8 cellular contexts compared by ENCODE assay signal in the genomic region with DNA sequence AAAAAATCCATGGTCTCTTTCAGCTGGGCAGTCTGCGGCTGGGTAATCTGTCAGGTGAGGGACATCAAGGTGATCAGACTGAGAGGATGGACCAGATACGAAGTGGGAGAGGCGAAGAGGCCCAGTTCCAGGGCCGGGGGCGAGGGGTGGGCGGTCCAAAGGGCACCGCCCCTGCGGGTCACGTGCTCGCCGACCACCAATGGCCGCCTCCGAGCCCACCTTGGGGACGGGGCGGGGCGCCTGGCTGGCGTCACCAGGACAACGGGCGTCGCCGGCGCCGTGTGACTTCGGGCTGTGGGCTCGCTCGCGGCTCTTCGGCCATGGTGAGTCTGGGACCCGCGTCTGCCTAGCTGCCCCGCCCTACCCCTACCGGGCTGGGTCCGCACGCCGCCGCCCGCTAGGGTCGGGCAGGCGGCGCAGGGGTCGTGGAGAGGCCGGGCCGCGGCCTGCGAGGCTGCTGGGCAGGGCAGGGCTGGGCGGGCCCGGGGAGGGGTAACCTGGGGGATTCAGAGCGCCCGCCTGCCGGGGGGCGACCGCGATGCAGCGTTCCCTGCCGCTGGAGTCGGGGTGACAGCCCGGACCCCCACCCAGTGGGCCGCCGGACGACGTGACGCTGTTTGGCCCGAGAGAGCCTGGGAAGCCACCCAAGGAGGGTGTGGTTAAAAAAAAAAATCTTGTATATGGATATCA. TPM values are rescaled to one million over a fixed set of nuclear protein-coding genes. Genes with fewer than 3 reads are reported as not detected.
DNase-seq lines count a peak whose midpoint lies in the region; ATAC-seq lines count a peak whose summit lies in the region.

A gene with protein sequence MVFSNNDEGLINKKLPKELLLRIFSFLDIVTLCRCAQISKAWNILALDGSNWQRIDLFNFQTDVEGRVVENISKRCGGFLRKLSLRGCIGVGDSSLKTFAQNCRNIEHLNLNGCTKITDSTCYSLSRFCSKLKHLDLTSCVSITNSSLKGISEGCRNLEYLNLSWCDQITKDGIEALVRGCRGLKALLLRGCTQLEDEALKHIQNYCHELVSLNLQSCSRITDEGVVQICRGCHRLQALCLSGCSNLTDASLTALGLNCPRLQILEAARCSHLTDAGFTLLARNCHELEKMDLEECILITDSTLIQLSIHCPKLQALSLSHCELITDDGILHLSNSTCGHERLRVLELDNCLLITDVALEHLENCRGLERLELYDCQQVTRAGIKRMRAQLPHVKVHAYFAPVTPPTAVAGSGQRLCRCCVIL (plus strand): TSS at position 250 of the 690 bp plus-strand sequence. CDS start 71 bp downstream, at position 321.

- intact Hi-C loops in Right ventricle myocardium inferior (cut with DNase I): no loop called here
- intact Hi-C loops in cardiac septum (cut with DNase I): no loop called here
- intact Hi-C loops in left ventricle myocardium superior (cut with micrococcal nuclease): no loop called here
- intact Hi-C loops in posterior cingulate gyrus (cut with DNase I): no loop called here

- DNase-seq in Right ventricle myocardium inferior (ENCODE audit: missing footprints) (peak; percentile 80), cardiac septum (ENCODE audit: low spot score) (no peak), NCI-H526 (lab: John Stamatoyannopoulos, UW) (peak; percentile 75 to 95), amniotic epithelial cell (ENCODE audit: low read depth) (peak; percentile 29), left ventricle myocardium superior (peak; percentile 84), posterior cingulate gyrus (peak; percentile 38 to 96 (median 76))

- ATAC-seq in Right ventricle myocardium inferior: peak; percentile 95
- peak; percentile 62 for ATAC-seq in HG03045 (IDR thresholded peaks at IDR 0.05; ENCODE audit: unreplicated experiment)
- peak; percentile 100 for ATAC-seq in left ventricle myocardium superior
- no peak for ATAC-seq in GM21528 (IDR thresholded peaks at IDR 0.05; ENCODE audit: low FRiP score, unreplicated experiment)

RNA-seq across cellular contexts. Expression of the gene that starts here (rescaled TPM):
- total RNA-seq in Right ventricle myocardium inferior (1.6 TPM), cardiac septum (3.6 TPM), left ventricle myocardium superior (2.1 TPM)
